23 cellular contexts compared by ENCODE assay signal in the genomic region with DNA sequence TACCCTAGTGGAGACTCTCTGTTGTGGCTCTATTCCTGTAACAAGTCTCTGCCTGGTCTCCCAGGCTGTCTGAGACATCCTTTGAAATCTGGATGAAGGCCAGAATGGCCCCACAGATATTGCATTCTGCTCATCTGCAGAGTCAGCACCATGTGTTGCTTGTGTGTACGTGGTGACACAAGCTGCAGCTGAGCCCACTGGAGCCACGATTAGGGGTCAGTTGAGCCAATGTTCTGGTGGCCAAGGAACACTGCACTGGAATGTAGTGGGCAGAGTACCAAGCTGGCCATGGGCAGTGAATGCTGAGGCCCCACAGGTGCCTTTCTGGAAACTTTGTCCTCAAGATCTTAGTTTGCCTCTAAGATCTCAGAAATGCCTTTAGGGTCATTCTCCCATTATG. TPM values are rescaled to one million over a fixed set of nuclear protein-coding genes. Genes with fewer than 3 reads are reported as not detected.
A peak's percentile ranks its signal among the peaks of the same experiment; 100 is the strongest.
DNase-seq lines count a peak whose midpoint lies in the region; ATAC-seq lines count a peak whose summit lies in the region.
"Had no signal": no experiment of that assay in that cellular context is flagged by ENCODE, and none has a peak within 500 bp of the region (broad histone marks: within the 10 kb centered on the region; RNA-seq: fewer than 3 reads in every experiment).

No MANE protein-coding gene starts in this region.

- peaks cover 1% of the 10 kb centered on the region for H3K4me1 ChIP-seq in right cardiac atrium (ENCODE audit: control insufficient read depth, insufficient read depth, low read length)

- no peaks in the 10 kb centered on the region for H3K9me3 ChIP-seq in right cardiac atrium (ENCODE audit: control insufficient read depth, low read length)

- intact Hi-C loops in Right ventricle myocardium inferior (cut with DNase I) (no loop called here), cardiac septum (cut with DNase I) (no loop called here), right cardiac atrium (cut with DNase I) (no loop called here)

- no peak overlapping the region for H3K4me3 ChIP-seq in right cardiac atrium (ENCODE audit: low read length)
- H3K4me3 ChIP-seq: GM12878 had no signal

- H3K27ac ChIP-seq in right cardiac atrium (ENCODE audit: low read length) = no peak overlapping the region
- H3K27ac ChIP-seq: C4-2B, RWPE1 had no signal

- DNase-seq in Right ventricle myocardium inferior (ENCODE audit: missing footprints) (no peak), cardiac septum (ENCODE audit: low spot score) (no peak), astrocyte of the hippocampus (ENCODE audit: low read depth, low spot score) (peak; percentile 2), right cardiac atrium (peak in 2 of 3 donors; percentile 18 to 33), kidney glomerular epithelial cell (lab: John Stamatoyannopoulos, UW) (no peak)
- DNase-seq: AML-193; DMS79; GOT3; Kasumi-1; NCI-H1417 treated with DMSO at 0.1 percent for 48 hours; NCI-H187; NCI-H526 treated with DMSO at 0.1 percent for 48 hours; NK-92 treated with Interleukin-12 subunit alpha and Interleukin-12 subunit beta, amount 100 ng/mL, for 24 hours had no signal

- peak; percentile 47 for ATAC-seq in Right ventricle myocardium inferior
- ATAC-seq in right cardiac atrium = peak in 1 of 2 donors; percentile 18
- no peak for ATAC-seq in HG02763 (IDR thresholded peaks at IDR 0.05; ENCODE audit: unreplicated experiment)
- no peak for ATAC-seq in HG03442 (IDR thresholded peaks at IDR 0.05; ENCODE audit: unreplicated experiment)
- ATAC-seq: GM12878, HCT116, SK-N-SH treated with all-trans-retinoic acid at 6 μM for 48 hours had no signal

- H3K27me3 ChIP-seq in right cardiac atrium (ENCODE audit: control insufficient read depth, insufficient read depth) = no peaks in the 10 kb centered on the region

- 20% methylated on average over 2 of the region's 2 CpGs for WGBS in right cardiac atrium

RNA-seq across cellular contexts. Expression of gene GRID2, which starts 29.3 kb away (rescaled TPM):
- total RNA-seq in Right ventricle myocardium inferior (0.05 TPM), cardiac septum (0.24 TPM), right cardiac atrium (1 to 10 TPM in 1 of 4 donors, under 1 TPM in 3; 0.17 to 1.0 (median 0.59) TPM)
- polyA plus RNA-seq in right cardiac atrium = 0.09 TPM
- total RNA-seq: A172, GM12878, MCF 10A had no signal
- polyA plus RNA-seq: AG04450, GM12878 had no signal

Comparison
In these comparisons a context has a peak if more than half of its experiments do, and no peak if none do; other contexts are left out.
1. DNase-seq: peak in astrocyte of the hippocampus (single experiment) and right cardiac atrium (2 of 3); none in Right ventricle myocardium inferior (single experiment), cardiac septum (single experiment) and kidney glomerular epithelial cell (single experiment).